In the genomic region with DNA sequence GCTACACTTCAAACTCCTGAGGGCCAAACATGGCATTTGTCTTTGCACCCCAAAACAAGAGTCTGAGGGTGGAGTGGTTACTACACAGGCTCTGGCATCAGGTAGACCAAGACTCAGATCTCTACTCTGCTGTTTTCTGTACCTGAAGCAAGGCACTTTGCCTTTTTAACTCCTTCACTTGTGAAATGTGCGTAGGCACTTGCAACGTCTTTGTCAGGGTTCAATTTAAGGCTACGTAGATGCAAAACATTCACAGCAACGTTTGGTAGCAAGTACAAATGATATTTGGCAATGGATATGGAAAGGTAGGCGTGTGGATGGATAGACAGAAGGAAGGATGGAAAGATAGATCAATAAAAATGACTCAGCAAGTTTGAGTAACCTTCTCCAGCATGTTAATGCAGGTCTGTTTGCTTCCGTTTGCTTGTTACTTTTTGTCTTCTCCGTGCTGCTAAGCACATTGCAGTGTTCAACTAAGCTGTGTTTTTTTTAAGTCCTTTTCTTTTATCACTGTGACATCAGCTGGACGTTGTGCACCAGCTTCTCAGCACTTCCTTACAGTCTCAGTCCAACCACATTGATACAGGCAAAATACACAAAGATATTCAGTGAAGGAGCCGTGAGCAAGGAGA, we compare ENCODE assay signal across 26 cellular contexts.
"Had no signal": no experiment of that assay in that cellular context is flagged by ENCODE, and none has a peak within 500 bp of the region (broad histone marks: within the 10 kb centered on the region; RNA-seq: fewer than 3 reads in every experiment).

No MANE protein-coding gene starts in this region.

- H3K27ac ChIP-seq: adrenal gland, ascending aorta, esophagus muscularis mucosa, parathyroid adenoma, right atrium auricular region, spleen, tibial nerve had no signal

- H3K4me3 Mint-ChIP-seq: activated naive CD4-positive, alpha-beta T cell treated with anti-CD3 and anti-CD28 coated beads for 36 hours; activated naive CD8-positive, alpha-beta T cell treated with anti-CD3 and anti-CD28 coated beads for 36 hours; brain; effector memory CD8-positive, alpha-beta T cell; mesothelial cell of epicardium; naive thymus-derived CD4-positive, alpha-beta T cell had no signal

- H3K27ac Mint-ChIP-seq: activated naive CD4-positive, alpha-beta T cell treated with anti-CD3 and anti-CD28 coated beads for 36 hours; activated naive CD8-positive, alpha-beta T cell treated with anti-CD3 and anti-CD28 coated beads for 36 hours; brain; effector memory CD8-positive, alpha-beta T cell; naive thymus-derived CD4-positive, alpha-beta T cell had no signal

- H3K36me3 Mint-ChIP-seq: activated naive CD8-positive, alpha-beta T cell treated with anti-CD3 and anti-CD28 coated beads for 36 hours; mesothelial cell of epicardium; naive thymus-derived CD4-positive, alpha-beta T cell had no signal

- H3K27me3 ChIP-seq: adrenal gland, ascending aorta, esophagus muscularis mucosa, right atrium auricular region, spleen, tibial nerve had no signal

- H3K4me1 Mint-ChIP-seq: activated naive CD8-positive, alpha-beta T cell treated with anti-CD3 and anti-CD28 coated beads for 36 hours; naive thymus-derived CD4-positive, alpha-beta T cell had no signal

- H3K4me3 ChIP-seq: adrenal gland, ascending aorta, esophagus muscularis mucosa, right atrium auricular region, spleen, tibial nerve had no signal

- H3K79me2 ChIP-seq: parathyroid adenoma had no signal

- H3K36me3 ChIP-seq: adrenal gland, ascending aorta, esophagus muscularis mucosa, right atrium auricular region, spleen, tibial nerve had no signal

- H3K27me3 Mint-ChIP-seq: effector memory CD8-positive, alpha-beta T cell; naive thymus-derived CD4-positive, alpha-beta T cell had no signal

- H3K9me3 ChIP-seq: ascending aorta had no signal

- DNase-seq: activated CD4-positive, alpha-beta T cell treated with anti-CD3 and anti-CD28 coated beads for 4 hours; activated CD4-positive, alpha-beta T cell treated with anti-CD3 and anti-CD28 coated beads, Interleukin-2, amount 50 U/mL, for 4 hours; activated CD4-positive, CD25-positive, alpha-beta regulatory T cell; activated CD8-positive, alpha-beta memory T cell treated with anti-CD3 and anti-CD28 coated beads for 24 hours; activated effector memory CD4-positive, alpha-beta T cell treated with anti-CD3 and anti-CD28 coated beads, Interleukin-2, amount 50 U/mL, for 16 hours; activated naive CD4-positive, alpha-beta T cell treated with anti-CD3 and anti-CD28 coated beads for 36 hours; activated naive CD8-positive, alpha-beta T cell treated with anti-CD3 and anti-CD28 coated beads for 36 hours; adrenal gland; cortex of kidney; effector memory CD8-positive, alpha-beta T cell; foreskin melanocyte; glutamatergic neuron; islet precursor cell; left cardiac atrium; left ventricle myocardium superior; naive thymus-derived CD4-positive, alpha-beta T cell; occipital lobe; spleen; stimulated activated naive CD4-positive, alpha-beta T cell had no signal

- H3K4me1 ChIP-seq: adrenal gland, ascending aorta, parathyroid adenoma, right atrium auricular region, spleen had no signal

- H3K9ac ChIP-seq: parathyroid adenoma had no signal

- H2AFZ ChIP-seq: parathyroid adenoma had no signal

- ATAC-seq: effector memory CD8-positive, alpha-beta T cell; left cardiac atrium; left ventricle myocardium superior; naive thymus-derived CD4-positive, alpha-beta T cell had no signal

- H3K9me3 Mint-ChIP-seq: activated naive CD4-positive, alpha-beta T cell treated with anti-CD3 and anti-CD28 coated beads for 36 hours; effector memory CD8-positive, alpha-beta T cell had no signal
